8 cellular contexts compared by ENCODE assay signal in the genomic region with DNA sequence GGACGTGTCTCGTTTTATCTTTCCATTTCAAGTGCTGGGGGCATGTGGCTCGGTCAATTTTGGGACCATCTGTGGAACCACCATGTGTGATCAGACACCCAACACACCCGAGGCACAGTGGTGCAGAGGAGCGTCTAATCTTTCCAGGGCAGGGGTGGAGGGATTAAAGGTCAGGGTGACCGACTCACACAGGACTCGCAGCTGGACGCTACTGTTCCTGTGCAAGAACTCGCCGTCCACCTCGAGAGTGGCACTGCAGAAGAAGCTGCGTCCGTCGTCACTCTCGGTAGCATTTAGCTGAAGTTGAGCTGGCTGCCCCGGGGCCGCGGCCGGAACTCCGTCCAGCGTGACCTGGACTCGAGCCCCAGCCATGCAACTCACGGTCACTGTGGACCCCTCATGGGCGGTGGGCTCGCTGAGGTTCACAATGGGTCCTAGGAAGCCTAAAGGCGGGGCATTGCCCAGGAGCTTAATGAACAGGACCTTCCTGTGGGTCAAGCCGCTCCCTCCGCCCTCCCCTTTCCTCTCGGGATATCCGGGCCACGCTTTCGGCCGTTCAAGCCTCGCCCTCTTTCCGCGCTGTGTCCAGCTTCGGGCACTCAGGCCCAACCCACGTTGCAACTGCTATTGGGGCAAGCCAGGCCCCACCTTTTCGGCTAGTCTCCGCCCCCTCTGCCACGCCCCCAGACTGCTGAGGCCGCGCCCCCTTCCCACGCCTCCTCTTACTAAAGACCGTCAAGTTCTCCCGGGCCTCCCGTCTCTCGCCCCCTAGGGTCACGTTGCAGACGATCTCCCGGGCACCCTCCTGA. TPM values are rescaled to one million over a fixed set of nuclear protein-coding genes. Genes with fewer than 3 reads are reported as not detected.
DNase-seq lines count a peak whose midpoint lies in the region; ATAC-seq and TF ChIP-seq lines count a peak whose summit lies in the region.

No MANE protein-coding gene starts in this region.

- intact Hi-C loops in heart left ventricle (cut with DNase I): loop anchor here in 5 of 10 donors (1.0 to 10.0 kb wide), 6 partner anchors 46 to 64 kb away; a partner anchor contains a TSS
- intact Hi-C loops in ovary (cut with DNase I): loop anchor here in 1 of 4 donors (5.0 kb wide), 1 partner anchor 48 kb away; a partner anchor contains a TSS

- peak; percentile 86 to 92 (median 88) for ATAC-seq in heart left ventricle
- no peak for ATAC-seq in GM21529 (IDR thresholded peaks at IDR 0.05; ENCODE audit: unreplicated experiment)
- no peak for ATAC-seq in HG03565 (IDR thresholded peaks at IDR 0.05; ENCODE audit: unreplicated experiment)

- peak overlapping the region; percentile 71 for H3K4me3 ChIP-seq in BE2C (ENCODE audit: low read depth, low read length)
- peak overlapping the region; percentile 50 to 90 (median 71) for H3K4me3 ChIP-seq in heart left ventricle
- peak overlapping the region; percentile 91 for H3K4me3 ChIP-seq in ovary

- H3K36me3 ChIP-seq in BE2C (peaks cover 22% of the 10 kb centered on the region), heart left ventricle (peaks cover 0 to 16% (median 10%) of the 10 kb centered on the region in 9 donors), ovary (no peaks in the 10 kb centered on the region)

- H3K27me3 ChIP-seq in BE2C (no peaks in the 10 kb centered on the region), heart left ventricle (no peaks in the 10 kb centered on the region), ovary (no peaks in the 10 kb centered on the region)

- peak; percentile 96 for DNase-seq in BE2C
- DNase-seq in HT-29 (ENCODE audit: low spot score): peak; percentile 90
- peak in 54 of 56 donors; percentile 5 to 85 (median 57) for DNase-seq in amygdala (lab: John Stamatoyannopoulos, UW)
- DNase-seq in heart left ventricle: peak; percentile 94 to 97 (median 96)
- DNase-seq in ovary: peak; percentile 94 to 98 (median 97)

- H3K4me1 ChIP-seq in BE2C (no peaks in the 10 kb centered on the region), heart left ventricle (peaks cover 0 to 45% (median 24%) of the 10 kb centered on the region in 12 donors), ovary (ENCODE audit: insufficient read depth) (peaks cover 12% of the 10 kb centered on the region)

- peak; percentile 28; the same call in 1 of the 2 replicates for TF ChIP-seq CTCF in BE2C (IDR thresholded peaks at IDR 0.05; ENCODE audit: low read depth, low read length)
- TF ChIP-seq CTCF in heart left ventricle (IDR thresholded peaks at IDR 0.05): peak in 3 of 12 donors; percentile 8 to 18 (median 18)
- no peak for TF ChIP-seq CTCF in ovary (IDR thresholded peaks at IDR 0.05)

- TF ChIP-seq EP300 in ovary (IDR thresholded peaks at IDR 0.05): no peak

- WGBS in heart left ventricle, 4 donors: 1 to 12% (median 8%) methylated on average over 30 to 51 of the region's 51 CpGs
- WGBS in ovary, 3 donors: 0 to 2% (median 1%) methylated on average over 36 to 51 of the region's 51 CpGs

- H3K9me3 ChIP-seq in BE2C: no peaks in the 10 kb centered on the region
- H3K9me3 ChIP-seq in heart left ventricle: no peaks in the 10 kb centered on the region
- H3K9me3 ChIP-seq in ovary: no peaks in the 10 kb centered on the region

- peak in 1 of 2 donors; percentile 74 for TF ChIP-seq POLR2A in heart left ventricle (IDR thresholded peaks at IDR 0.05)
- no peak for TF ChIP-seq POLR2A in ovary (IDR thresholded peaks at IDR 0.05)

- H3K27ac ChIP-seq in heart left ventricle (peak overlapping the region; percentile 31 to 94 (median 86)), ovary (peak overlapping the region in 1 of 2 donors; percentile 63)

TF ChIP-seq in PFSK-1, 5 proteins besides CTCF, POLR2A, EP300 and RAD21:
- TF ChIP-seq SIN3A (IDR thresholded peaks at IDR 0.05; ENCODE audit: borderline replicate concordance, insufficient read depth, low read length) (peak; percentile 35; the same call in 1 of the 2 replicates), FOXP2 (optimal IDR thresholded peaks at IDR 0.05; ENCODE audit: borderline replicate concordance, extremely low read depth, extremely low read length, insufficient read depth) (no peak), TAF1 (IDR thresholded peaks at IDR 0.05; ENCODE audit: borderline replicate concordance, insufficient read depth, low read length) (no peak), POLR2AphosphoS5 (IDR thresholded peaks at IDR 0.05; ENCODE audit: low read depth, low read length) (peak; percentile 42; the same call in 1 of the 2 replicates)
- TF ChIP-seq, protein P1, sequence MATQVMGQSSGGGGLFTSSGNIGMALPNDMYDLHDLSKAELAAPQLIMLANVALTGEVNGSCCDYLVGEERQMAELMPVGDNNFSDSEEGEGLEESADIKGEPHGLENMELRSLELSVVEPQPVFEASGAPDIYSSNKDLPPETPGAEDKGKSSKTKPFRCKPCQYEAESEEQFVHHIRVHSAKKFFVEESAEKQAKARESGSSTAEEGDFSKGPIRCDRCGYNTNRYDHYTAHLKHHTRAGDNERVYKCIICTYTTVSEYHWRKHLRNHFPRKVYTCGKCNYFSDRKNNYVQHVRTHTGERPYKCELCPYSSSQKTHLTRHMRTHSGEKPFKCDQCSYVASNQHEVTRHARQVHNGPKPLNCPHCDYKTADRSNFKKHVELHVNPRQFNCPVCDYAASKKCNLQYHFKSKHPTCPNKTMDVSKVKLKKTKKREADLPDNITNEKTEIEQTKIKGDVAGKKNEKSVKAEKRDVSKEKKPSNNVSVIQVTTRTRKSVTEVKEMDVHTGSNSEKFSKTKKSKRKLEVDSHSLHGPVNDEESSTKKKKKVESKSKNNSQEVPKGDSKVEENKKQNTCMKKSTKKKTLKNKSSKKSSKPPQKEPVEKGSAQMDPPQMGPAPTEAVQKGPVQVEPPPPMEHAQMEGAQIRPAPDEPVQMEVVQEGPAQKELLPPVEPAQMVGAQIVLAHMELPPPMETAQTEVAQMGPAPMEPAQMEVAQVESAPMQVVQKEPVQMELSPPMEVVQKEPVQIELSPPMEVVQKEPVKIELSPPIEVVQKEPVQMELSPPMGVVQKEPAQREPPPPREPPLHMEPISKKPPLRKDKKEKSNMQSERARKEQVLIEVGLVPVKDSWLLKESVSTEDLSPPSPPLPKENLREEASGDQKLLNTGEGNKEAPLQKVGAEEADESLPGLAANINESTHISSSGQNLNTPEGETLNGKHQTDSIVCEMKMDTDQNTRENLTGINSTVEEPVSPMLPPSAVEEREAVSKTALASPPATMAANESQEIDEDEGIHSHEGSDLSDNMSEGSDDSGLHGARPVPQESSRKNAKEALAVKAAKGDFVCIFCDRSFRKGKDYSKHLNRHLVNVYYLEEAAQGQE (IDR thresholded peaks at IDR 0.05; ENCODE audit: insufficient read depth in 1 of 2, low read depth in 2 of 2, low read length in 2 of 2): no peak
TF ChIP-seq in PFSK-1: peak in this region for 2.

RNA-seq across cellular contexts. Expression of a gene that starts 1.2 kb away (rescaled TPM):
- 124 TPM for polyA plus RNA-seq in BE2C (2012; ENCODE audit: insufficient read depth, insufficient read length, low read depth)
- 35.5 and 45.3 TPM in 2 replicates for total RNA-seq in HT-29 (2014; rRNA removed; shearing (Covaris generic))
- polyA plus RNA-seq in PFSK-1 (2012; ENCODE audit: insufficient read length, low read depth): 71.3 TPM
- total RNA-seq in heart left ventricle (10 to 100 TPM; 11.5 to 22.5 (median 14.0) TPM), ovary (10 to 100 TPM; 13.1 to 50.7 (median 41.0) TPM)
- polyA plus RNA-seq in heart left ventricle (10 to 100 TPM in 1 of 2 donors, 1 to 10 TPM in 1; 5.9 to 17.2 TPM), ovary (10 to 100 TPM in 1 of 2 donors, 1 to 10 TPM in 1; 1.3 to 18.2 TPM)

RNA-seq across cellular contexts. Expression of a gene that starts 4.9 kb away (rescaled TPM):
- 34.4 TPM for polyA plus RNA-seq in BE2C (2012; ENCODE audit: insufficient read depth, insufficient read length, low read depth)
- total RNA-seq in HT-29 (2014; rRNA removed; shearing (Covaris generic)): 11.0 and 18.2 TPM in 2 replicates
- 19.2 TPM for polyA plus RNA-seq in PFSK-1 (2012; ENCODE audit: insufficient read length, low read depth)
- total RNA-seq in heart left ventricle: 10 to 100 TPM in 8 of 9 donors, 1 to 10 TPM in 1; 5.6 to 24.9 (median 18.3) TPM
- polyA plus RNA-seq in heart left ventricle: 10 to 100 TPM in 1 of 2 donors, 1 to 10 TPM in 1; 8.6 to 15.5 TPM
- total RNA-seq in ovary: 10 to 100 TPM in 1 of 7 donors, 1 to 10 TPM in 6; 2.2 to 10.9 (median 3.6) TPM
- polyA plus RNA-seq in ovary: 1 to 10 TPM; 3.9 to 4.3 TPM

RNA-seq across cellular contexts. Expression of a gene that starts 18.7 kb away (rescaled TPM):
- 105 TPM for polyA plus RNA-seq in BE2C (2012; ENCODE audit: insufficient read depth, insufficient read length, low read depth)
- total RNA-seq in HT-29 (2014; rRNA removed; shearing (Covaris generic)): 50.2 and 50.9 TPM in 2 replicates
- polyA plus RNA-seq in PFSK-1 (2012; ENCODE audit: insufficient read length, low read depth): 54.7 TPM
- total RNA-seq in heart left ventricle (10 to 100 TPM; 12.8 to 22.0 (median 16.6) TPM), ovary (10 to 100 TPM; 11.1 to 23.6 (median 13.2) TPM)
- polyA plus RNA-seq in heart left ventricle (10 to 100 TPM; 32.7 to 37.3 TPM), ovary (10 to 100 TPM in 1 of 2 donors, 1 to 10 TPM in 1; 2.5 to 16.8 TPM)

RNA-seq across cellular contexts. Expression of a gene that starts 24.9 kb away (rescaled TPM):
- 8.0 TPM for polyA plus RNA-seq in BE2C (2012; ENCODE audit: insufficient read depth, insufficient read length, low read depth)
- 0.16 and 0.51 TPM in 2 replicates for total RNA-seq in HT-29 (2014; rRNA removed; shearing (Covaris generic))
- polyA plus RNA-seq in PFSK-1 (2012; ENCODE audit: insufficient read length, low read depth): 3.0 TPM
- total RNA-seq in heart left ventricle: 1 to 10 TPM in 4 of 9 donors, under 1 TPM in 5; 0.16 to 2.2 (median 0.83) TPM
- 1 to 10 TPM; 1.1 TPM for polyA plus RNA-seq in heart left ventricle
- total RNA-seq in ovary: 1 to 10 TPM; 2.6 to 5.6 (median 3.0) TPM
- 1 to 10 TPM in 1 of 2 donors, under 1 TPM in 1; 0.27 to 4.5 TPM for polyA plus RNA-seq in ovary

RNA-seq across cellular contexts. Expression of a gene that starts 44.8 kb away (rescaled TPM):
- 0.99 TPM for polyA plus RNA-seq in BE2C (2012; ENCODE audit: insufficient read depth, insufficient read length, low read depth)
- total RNA-seq in HT-29 (2014; rRNA removed; shearing (Covaris generic)): 0.34 and 0.56 TPM in 2 replicates
- 1.1 TPM for polyA plus RNA-seq in PFSK-1 (2012; ENCODE audit: insufficient read length, low read depth)
- under 1 TPM in 7 of 9 donors, not detected in 2; 0.19 to 0.98 (median 0.34) TPM for total RNA-seq in heart left ventricle
- under 1 TPM; 0.11 to 0.35 TPM for polyA plus RNA-seq in heart left ventricle
- total RNA-seq in ovary: 10 to 100 TPM in 3 of 7 donors, 1 to 10 TPM in 1, under 1 TPM in 3; 0.51 to 16.1 (median 2.5) TPM
- under 1 TPM in 1 of 2 donors, not detected in 1; 0.11 TPM for polyA plus RNA-seq in ovary

Comparison
In these comparisons a context has a peak if more than half of its experiments do, and no peak if none do; other contexts are left out.
1. ATAC-seq: peak in heart left ventricle (4 of 4); none in GM21529 (single experiment) and HG03565 (single experiment).
2. Peak in every context shown above with its lines, with median percentiles within 50 percentile points of each other: DNase-seq and H3K4me3 ChIP-seq.